Comparison of ENCODE assay signal across 8 cellular contexts in genomic region chr15:68818671-68819450, GRCh38. TPM values are rescaled to one million over a fixed set of nuclear protein-coding genes. Genes with fewer than 3 reads are reported as not detected.
DNase-seq lines count a peak whose midpoint lies in the region; ATAC-seq, FAIRE-seq and TF ChIP-seq lines count a peak whose summit lies in the region.

No MANE protein-coding gene starts in this region.

- peak; percentile 7 for ATAC-seq in GM23338
- ATAC-seq in activated naive CD4-positive, alpha-beta T cell treated with anti-CD3 and anti-CD28 coated beads, Interleukin-2, amount 50 U/mL, for 72 hours = no peak
- peak; percentile 7 to 15 (median 10) for ATAC-seq in pancreas
- ATAC-seq in HG03342 (IDR thresholded peaks at IDR 0.05; ENCODE audit: unreplicated experiment) = no peak
- ATAC-seq in GM18511 (IDR thresholded peaks at IDR 0.05; ENCODE audit: unreplicated experiment) = no peak

- H3K27ac ChIP-seq in GM23338 (ENCODE audit: low read depth) (peak overlapping the region; percentile 97), cardiac muscle cell (peak overlapping the region; percentile 99), pancreas (peak overlapping the region; percentile 98 to 100 (median 99))

- POLR2A ChIA-PET in AG04449 (lab: Yijun Ruan, JAX) = interaction anchor here (0.9 to 1.2 kb wide), 2 partner anchors 388 to 542 kb away, joined by 3 read pairs; partner anchors contain the start of gene FEM1B

- H3K9me3 ChIP-seq in cardiac muscle cell (ENCODE audit: low read depth) (no peaks in the 10 kb centered on the region), pancreas (no peaks in the 10 kb centered on the region)

- H3K4me1 Mint-ChIP-seq in GM23338 = peaks cover 44% of the 10 kb centered on the region

- H3K9me3 Mint-ChIP-seq in GM23338 = no peaks in the 10 kb centered on the region; the same call in 2 of the 3 replicates
- H3K9me3 Mint-ChIP-seq in activated naive CD4-positive, alpha-beta T cell treated with anti-CD3 and anti-CD28 coated beads, Interleukin-2, amount 50 U/mL, for 72 hours = no peaks in the 10 kb centered on the region

- peaks cover 4% of the 10 kb centered on the region; the same call in 1 of the 2 replicates for H3F3A ChIP-seq in GM23338 (replicated peaks; ENCODE audit: low read depth)

- no peaks in the 10 kb centered on the region for H3K9me2 ChIP-seq in GM23338 (ENCODE audit: insufficient read depth)

- H3K36me3 Mint-ChIP-seq in GM23338 (ENCODE audit: low read depth) = peaks cover 25% of the 10 kb centered on the region
- peaks cover 23 to 34% of the 10 kb centered on the region in 2 donors for H3K36me3 Mint-ChIP-seq in activated naive CD4-positive, alpha-beta T cell treated with anti-CD3 and anti-CD28 coated beads, Interleukin-2, amount 50 U/mL, for 72 hours

- H3K4me3 ChIP-seq in AG04449 (ENCODE audit: low read depth, low read length) (peak overlapping the region; percentile 95), GM23338 (peak overlapping the region; percentile 99), cardiac muscle cell (peak overlapping the region; percentile 96), pancreas (peak overlapping the region; percentile 71 to 90 (median 86))

- H3K4me1 ChIP-seq in GM23338 (ENCODE audit: insufficient read depth) (peaks cover 52% of the 10 kb centered on the region), cardiac muscle cell (ENCODE audit: low read depth) (peaks cover 25% of the 10 kb centered on the region), pancreas (peaks cover 20 to 22% (median 21%) of the 10 kb centered on the region in 3 donors)

- H3K4me3 Mint-ChIP-seq in GM23338 = peak overlapping the region; percentile 95

- FAIRE-seq in RCC 7860 (lab: Jason Lieb, UNC) (no peak), pancreas (lab: Jason Lieb, UNC) (no peak)

- intact Hi-C loops in pancreas (cut with DNase I) = no loop called here

- no peak for TF ChIP-seq CTCF in AG04449 (IDR thresholded peaks at IDR 0.05; ENCODE audit: insufficient read depth, low read length, missing control alignments)
- no peak for TF ChIP-seq CTCF in GM23338 (conservative IDR thresholded peaks at IDR 0.05; ENCODE audit: low read depth in 2 of 2)
- no peak for TF ChIP-seq CTCF in cardiac muscle cell (IDR thresholded peaks at IDR 0.05; ENCODE audit: low read depth, low read length)
- no peak for TF ChIP-seq CTCF in pancreas (IDR thresholded peaks at IDR 0.05)

- peaks cover 34% of the 10 kb centered on the region for H3K27me3 ChIP-seq in GM23338 (ENCODE audit: insufficient read depth)
- no peaks in the 10 kb centered on the region for H3K27me3 ChIP-seq in cardiac muscle cell
- H3K27me3 ChIP-seq in pancreas = no peaks in the 10 kb centered on the region

- peaks cover 46% of the 10 kb centered on the region for H3K27me3 Mint-ChIP-seq in GM23338 (ENCODE audit: insufficient read depth, low read depth, poor library complexity)

- DNase-seq in AG04449 (ENCODE audit: low read depth, low spot score) (no peak), GM23338 (ENCODE audit: low spot score) (peak; percentile 68), RCC 7860 (ENCODE audit: low spot score) (peak; percentile 17), cardiac muscle cell (ENCODE audit: low read depth in 1 of 2, low spot score in 1 of 2) (peak; percentile 54 to 58), pancreas (peak in 5 of 6 donors; percentile 52 to 83 (median 62))
- DNase-seq in activated naive CD4-positive, alpha-beta T cell treated with anti-CD3 and anti-CD28 coated beads, Interleukin-2, amount 50 U/mL, for 72 hours (ENCODE audit: low spot score in 2 of 2) = peak in 1 of 2 donors; percentile 33

- H3K4me2 ChIP-seq in GM23338 = peak overlapping the region; percentile 100

- H4K20me1 ChIP-seq in GM23338 (replicated peaks; ENCODE audit: insufficient read depth) = peaks cover 50% of the 10 kb centered on the region

- H3K36me3 ChIP-seq in GM23338 (ENCODE audit: insufficient read depth) (no peaks in the 10 kb centered on the region), cardiac muscle cell (no peaks in the 10 kb centered on the region), pancreas (no peaks in the 10 kb centered on the region)

- peak overlapping the region; percentile 96 for H3K27ac Mint-ChIP-seq in GM23338
- H3K27ac Mint-ChIP-seq in activated naive CD4-positive, alpha-beta T cell treated with anti-CD3 and anti-CD28 coated beads, Interleukin-2, amount 50 U/mL, for 72 hours = peak overlapping the region; percentile 95 to 100

- CTCF ChIA-PET in AG04449 (lab: Yijun Ruan, JAX) = interaction anchor here (0.9 to 1.2 kb wide), 5 partner anchors 15 to 265 kb away, joined by 3 to 4 read pairs (median 3); no protein-coding TSS in a partner anchor

- peaks cover 81% of the 10 kb centered on the region for H3K79me2 ChIP-seq in GM23338 (replicated peaks; ENCODE audit: insufficient read depth)

- H2AFZ ChIP-seq in GM23338 = no peak overlapping the region

- 1% methylated on average over 55 to 77 of the region's 77 CpGs for WGBS in pancreas, 2 donors

TF ChIP-seq in GM23338, 12 proteins besides CTCF, POLR2A, EP300 and RAD21:
- TF ChIP-seq CREB1 (CRISPR knock-in tag; IDR thresholded peaks at IDR 0.05; ENCODE audit: low read depth) (no peak), ETS1 (IDR thresholded peaks at IDR 0.05) (0 out of 2 replicates have a peak, but pooled peaks have one; percentile 32)

RNA-seq across cellular contexts. Expression of gene ANP32A, which starts 1.8 kb away (rescaled TPM):
- 190 and 204 TPM in 2 replicates for total RNA-seq in GM23338 (2014; rRNA removed; shearing (Covaris generic))
- 291 and 304 TPM in 2 replicates for polyA plus RNA-seq in GM23338 (2016; fragmentation: Nextera tagmentation; extraction: Ambion mirVana)
- 100 to 1,000 TPM; 136 to 237 TPM for total RNA-seq in activated naive CD4-positive, alpha-beta T cell treated with anti-CD3 and anti-CD28 coated beads, Interleukin-2, amount 50 U/mL, for 72 hours
- total RNA-seq in cardiac muscle cell = 140 and 144 TPM in 2 replicates
- polyA plus RNA-seq in cardiac muscle cell = 278 and 318 TPM in 2 replicates
- 10 to 100 TPM; 26.9 to 64.3 (median 41.4) TPM for total RNA-seq in pancreas
- 10 to 100 TPM; 26.0 to 42.3 TPM for polyA plus RNA-seq in pancreas

Comparison
In these comparisons a context has a peak if more than half of its experiments do, and no peak if none do; other contexts are left out.
1. ATAC-seq: peak in GM23338 (single experiment) and pancreas (4 of 4); none in activated naive CD4-positive, alpha-beta T cell treated with anti-CD3 and anti-CD28 coated beads, Interleukin-2, amount 50 U/mL, for 72 hours (0 of 2), HG03342 (single experiment) and GM18511 (single experiment).
2. Peak in every context shown above with its lines, with median percentiles within 50 percentile points of each other: H3K4me3 ChIP-seq and H3K27ac ChIP-seq.